ENCODE assay signal across 19 cellular contexts in genomic region chr20:3904224-3904623, GRCh38. TPM values are rescaled to one million over a fixed set of nuclear protein-coding genes. Genes with fewer than 3 reads are reported as not detected.
DNase-seq lines count a peak whose midpoint lies in the region; ATAC-seq, FAIRE-seq and TF ChIP-seq lines count a peak whose summit lies in the region.
"Had no signal": no experiment of that assay in that cellular context is flagged by ENCODE, and none has a peak within 500 bp of the region (broad histone marks: within the 10 kb centered on the region; RNA-seq: fewer than 3 reads in every experiment).

No MANE protein-coding gene starts in this region.

- TF ChIP-seq CTCF in IMR-90 (conservative IDR thresholded peaks at IDR 0.05; ENCODE audit: low read depth, low read length) (no peak), K562 (IDR thresholded peaks at IDR 0.05 in 2 of 3, conservative IDR thresholded peaks at IDR 0.05 in 1 of 3; ENCODE audit: insufficient read depth in 2 of 3, low read depth in 1 of 3, low read length in 3 of 3) (no peak), right atrium auricular region (IDR thresholded peaks at IDR 0.05) (no peak), pancreas (IDR thresholded peaks at IDR 0.05) (no peak)

- H4K91ac ChIP-seq in IMR-90 (ENCODE audit: insufficient read depth, low read depth, low read length) = no peak overlapping the region

- TF ChIP-seq RAD21 in IMR-90 (IDR thresholded peaks at IDR 0.05; ENCODE audit: low read length) = no peak
- no peak for TF ChIP-seq RAD21 in K562 (CRISPR knock-in tag; conservative IDR thresholded peaks at IDR 0.05 in 1 of 2, IDR thresholded peaks at IDR 0.05 in 1 of 2)

- no peak overlapping the region for H2AFZ ChIP-seq in IMR-90 (replicated peaks; ENCODE audit: low read length, poor library complexity)
- H2AFZ ChIP-seq in K562 (ENCODE audit: low read depth, low read length) = no peak overlapping the region

- H3K9ac ChIP-seq in IMR-90 (ENCODE audit: low read depth, low read length) (no peak overlapping the region), K562 (ENCODE audit: insufficient read depth in 1 of 2, low read depth in 2 of 2, low read length in 2 of 2) (no peak overlapping the region)

- H3K4me1 Mint-ChIP-seq in activated naive CD4-positive, alpha-beta T cell treated with anti-CD3 and anti-CD28 coated beads for 36 hours (ENCODE audit: low read depth) = peaks cover 79% of the 10 kb centered on the region
- peaks cover 73% of the 10 kb centered on the region for H3K4me1 Mint-ChIP-seq in activated naive CD4-positive, alpha-beta T cell treated with anti-CD3 and anti-CD28 coated beads, Interleukin-2, amount 10 ng/mL, durations not matched to agents 7 days and 5 days
- peaks cover 78% of the 10 kb centered on the region for H3K4me1 Mint-ChIP-seq in activated CD4-positive, alpha-beta T cell treated with anti-CD3 and anti-CD28 coated beads for 36 hours

- H3K4me3 Mint-ChIP-seq in activated naive CD4-positive, alpha-beta T cell treated with anti-CD3 and anti-CD28 coated beads for 36 hours = no peak overlapping the region
- no peak overlapping the region for H3K4me3 Mint-ChIP-seq in activated naive CD4-positive, alpha-beta T cell treated with anti-CD3 and anti-CD28 coated beads, Interleukin-2, amount 10 ng/mL, durations not matched to agents 7 days and 5 days
- no peak overlapping the region for H3K4me3 Mint-ChIP-seq in activated CD4-positive, alpha-beta T cell treated with anti-CD3 and anti-CD28 coated beads for 36 hours

- H3K36me3 ChIP-seq in IMR-90 (ENCODE audit: control insufficient read depth, insufficient read depth, low read length) (peaks cover 10% of the 10 kb centered on the region), K562 (ENCODE audit: control insufficient read depth, insufficient read depth, low read length) (peaks cover 33% of the 10 kb centered on the region), right atrium auricular region (peaks cover 15% of the 10 kb centered on the region), pancreas (peaks cover 0 to 8% (median 0%) of the 10 kb centered on the region in 3 donors)

- 92% methylated on average over 2 of the region's 2 CpGs; no CpG with 5 or more reads in 1 of the 2 experiments for WGBS in IMR-90 (ENCODE audit: extremely low coverage in 2 of 2, insufficient read length in 1 of 2), 2 experiments
- 81% methylated on average over 2 of the region's 2 CpGs for WGBS in K562 (ENCODE audit: insufficient coverage, low coverage, missing lambda C conversion rate)
- 45 to 46% methylated on average over 2 of the region's 2 CpGs for WGBS in pancreas, 2 donors

- H3K79me1 ChIP-seq in IMR-90 (ENCODE audit: low read depth in 1 of 2, low read length in 2 of 2) = peaks cover 8 to 48% of the 10 kb centered on the region in 2 experiments; a peak in 3 of 4 replicates

- H3K27me3 ChIP-seq in IMR-90 (ENCODE audit: control insufficient read depth, insufficient read depth, low read length) (no peaks in the 10 kb centered on the region), K562 (ENCODE audit: control insufficient read depth in 2 of 2, insufficient read depth in 2 of 2, low read length in 2 of 2) (no peaks in the 10 kb centered on the region), right atrium auricular region (no peaks in the 10 kb centered on the region), pancreas (no peaks in the 10 kb centered on the region)

- peaks cover 96% of the 10 kb centered on the region for H3K79me2 ChIP-seq in K562 (ENCODE audit: control insufficient read depth, insufficient read depth, low read length)

- no peak overlapping the region for H3K23ac ChIP-seq in IMR-90 (ENCODE audit: low read depth, low read length)

- FAIRE-seq in K562 (lab: Jason Lieb, UNC) = no peak
- FAIRE-seq in pancreas (lab: Jason Lieb, UNC) = no peak
- FAIRE-seq: A549, GM12892, RCC 7860 had no signal

- H3K14ac ChIP-seq in IMR-90 (replicated peaks; ENCODE audit: low read depth, low read length) = no peak overlapping the region

- H4K8ac ChIP-seq in IMR-90 (ENCODE audit: low read depth in 2 of 2, low read length in 2 of 2) = no peak overlapping the region

- H4K20me1 ChIP-seq in IMR-90 (ENCODE audit: insufficient read depth, low read length) (peaks cover 99% of the 10 kb centered on the region), K562 (replicated peaks; ENCODE audit: control insufficient read depth, insufficient read depth, low read length) (peaks cover 21% of the 10 kb centered on the region)

- BruUV-seq in IMR-90 (replicated peaks; lab: Mats Ljungman, UMichigan) (no TSS peak), K562 (replicated peaks; lab: Mats Ljungman, UMichigan) (no TSS peak)

- in situ Hi-C loops in IMR-90 (cut with MboI; ENCODE audit: low sequenced_read_pairs) (no loop called here), K562 (cut with MboI) (no loop called here)

- H3K9me1 ChIP-seq in IMR-90 (ENCODE audit: insufficient read depth, low read length) (peaks cover 16% of the 10 kb centered on the region), K562 (ENCODE audit: control insufficient read depth, insufficient read depth, low read length) (no peaks in the 10 kb centered on the region)

- no peaks in the 10 kb centered on the region for H3K27me3 Mint-ChIP-seq in activated naive CD4-positive, alpha-beta T cell treated with anti-CD3 and anti-CD28 coated beads for 36 hours (ENCODE audit: low read depth)
- no peaks in the 10 kb centered on the region for H3K27me3 Mint-ChIP-seq in activated naive CD4-positive, alpha-beta T cell treated with anti-CD3 and anti-CD28 coated beads, Interleukin-2, amount 10 ng/mL, durations not matched to agents 7 days and 5 days
- H3K27me3 Mint-ChIP-seq in activated CD4-positive, alpha-beta T cell treated with anti-CD3 and anti-CD28 coated beads for 36 hours = no peaks in the 10 kb centered on the region

- no peak overlapping the region for H2AK5ac ChIP-seq in IMR-90 (ENCODE audit: low read depth, low read length)

- H3K36me3 Mint-ChIP-seq in activated naive CD4-positive, alpha-beta T cell treated with anti-CD3 and anti-CD28 coated beads for 36 hours (ENCODE audit: low read depth) = peaks cover 23% of the 10 kb centered on the region
- peaks cover 32% of the 10 kb centered on the region for H3K36me3 Mint-ChIP-seq in activated naive CD4-positive, alpha-beta T cell treated with anti-CD3 and anti-CD28 coated beads, Interleukin-2, amount 10 ng/mL, durations not matched to agents 7 days and 5 days
- peaks cover 30% of the 10 kb centered on the region for H3K36me3 Mint-ChIP-seq in activated CD4-positive, alpha-beta T cell treated with anti-CD3 and anti-CD28 coated beads for 36 hours (ENCODE audit: low read depth)

- H3K27ac ChIP-seq in IMR-90 (ENCODE audit: insufficient read depth, low read length) (peak overlapping the region; percentile 3; the same call in 1 of the 2 replicates), K562 (ENCODE audit: extremely low read depth, low read depth, low read length) (no peak overlapping the region), right atrium auricular region (no peak overlapping the region), pancreas (no peak overlapping the region)
- H3K27ac ChIP-seq: A549 had no signal

- peak overlapping the region; percentile 21 for H2BK5ac ChIP-seq in IMR-90 (ENCODE audit: low read depth, low read length, poor library complexity, severe bottlenecking)

- CTCF ChIA-PET in activated naive CD4-positive, alpha-beta T cell treated with anti-CD3 and anti-CD28 coated beads for 36 hours (lab: Charles Lee) = no interaction called here
- CTCF ChIA-PET in activated naive CD4-positive, alpha-beta T cell treated with anti-CD3 and anti-CD28 coated beads, Interleukin-2, amount 10 ng/mL, durations not matched to agents 7 days and 5 days (lab: Charles Lee) = no interaction called here
- CTCF ChIA-PET in IMR-90 (lab: Yijun Ruan, JAX) = no interaction called here
- CTCF ChIA-PET in K562 (lab: Yijun Ruan, JAX; ENCODE audit: low intra/inter-chr PET ratio) = no interaction called here
- CTCF ChIA-PET in activated CD4-positive, alpha-beta T cell treated with anti-CD3 and anti-CD28 coated beads for 36 hours (lab: Charles Lee) = no interaction called here

- H3K4ac ChIP-seq in IMR-90 (ENCODE audit: low read depth, low read length) = no peak overlapping the region

- H3K4me2 ChIP-seq in IMR-90 (ENCODE audit: low read depth, low read length) (no peak overlapping the region), K562 (ENCODE audit: insufficient read depth, low read length) (no peak overlapping the region)
- H3K4me2 ChIP-seq: A549 had no signal

- H3K27ac Mint-ChIP-seq in activated naive CD4-positive, alpha-beta T cell treated with anti-CD3 and anti-CD28 coated beads for 36 hours = peak overlapping the region; percentile 66
- no peak overlapping the region for H3K27ac Mint-ChIP-seq in activated naive CD4-positive, alpha-beta T cell treated with anti-CD3 and anti-CD28 coated beads, Interleukin-2, amount 10 ng/mL, durations not matched to agents 7 days and 5 days
- H3K27ac Mint-ChIP-seq in activated CD4-positive, alpha-beta T cell treated with anti-CD3 and anti-CD28 coated beads for 36 hours = no peak overlapping the region

- H3K4me3 ChIP-seq in IMR-90 (ENCODE audit: insufficient read depth, low read depth, low read length) (no peak overlapping the region), K562 (no peak overlapping the region), right atrium auricular region (no peak overlapping the region), pancreas (no peak overlapping the region)
- H3K4me3 ChIP-seq: A549 had no signal

- no peak for TF ChIP-seq EP300 in K562 (IDR thresholded peaks at IDR 0.05; ENCODE audit: low read length)

- H3K18ac ChIP-seq in IMR-90 (ENCODE audit: low read depth, low read length) = no peak overlapping the region

- H3K9me3 ChIP-seq in IMR-90 (ENCODE audit: control insufficient read depth, insufficient read depth, low read length) = no peaks in the 10 kb centered on the region
- no peaks in the 10 kb centered on the region for H3K9me3 ChIP-seq in K562 (replicated peaks; ENCODE audit: control insufficient read depth, insufficient read depth, low read depth, low read length)
- H3K9me3 ChIP-seq in right atrium auricular region = no peaks in the 10 kb centered on the region
- H3K9me3 ChIP-seq in pancreas = no peaks in the 10 kb centered on the region
- H3K9me3 ChIP-seq: A549 had no signal

- no peaks in the 10 kb centered on the region for H3K9me3 Mint-ChIP-seq in activated naive CD4-positive, alpha-beta T cell treated with anti-CD3 and anti-CD28 coated beads for 36 hours
- H3K9me3 Mint-ChIP-seq in activated naive CD4-positive, alpha-beta T cell treated with anti-CD3 and anti-CD28 coated beads, Interleukin-2, amount 10 ng/mL, durations not matched to agents 7 days and 5 days = no peaks in the 10 kb centered on the region
- H3K9me3 Mint-ChIP-seq in activated CD4-positive, alpha-beta T cell treated with anti-CD3 and anti-CD28 coated beads for 36 hours (ENCODE audit: low read depth) = no peaks in the 10 kb centered on the region
- H3K9me3 Mint-ChIP-seq: CD8-positive, alpha-beta memory T cell had no signal

- H2AK9ac ChIP-seq in IMR-90 (replicated peaks; ENCODE audit: low read depth, low read length, poor library complexity) = no peak overlapping the region

- POLR2A ChIA-PET in IMR-90 (lab: Charles Lee; ENCODE audit: unreplicated experiment) (no interaction called here), K562 (lab: Yijun Ruan, JAX) (no interaction called here)
- POLR2A ChIA-PET in activated CD4-positive, alpha-beta T cell treated with anti-CD3 and anti-CD28 coated beads for 36 hours (lab: Charles Lee) = no interaction called here

- no peak overlapping the region for H2BK20ac ChIP-seq in IMR-90 (ENCODE audit: low read depth, low read length)

- H2BK120ac ChIP-seq in IMR-90 (ENCODE audit: low read depth, low read length) = no peak overlapping the region

- H3K56ac ChIP-seq in IMR-90 (ENCODE audit: extremely low read depth, insufficient read depth, low read length) = no peak overlapping the region

- DNase-seq in activated naive CD4-positive, alpha-beta T cell treated with anti-CD3 and anti-CD28 coated beads for 36 hours = no peak
- no peak for DNase-seq in activated naive CD4-positive, alpha-beta T cell treated with anti-CD3 and anti-CD28 coated beads, Interleukin-2, amount 10 ng/mL, durations not matched to agents 7 days and 5 days
- DNase-seq in IMR-90 (no peak), K562 (ENCODE audit: extremely low read depth in 1 of 4, low spot score in 3 of 4) (no peak), posterior vena cava (ENCODE audit: low spot score) (peak; percentile 24), right atrium auricular region (ENCODE audit: low spot score) (no peak), pancreas (no peak)
- no peak for DNase-seq in activated CD4-positive, alpha-beta T cell treated with anti-CD3 and anti-CD28 coated beads for 36 hours
- DNase-seq: CD8-positive, alpha-beta memory T cell; DND-41; GDM1; HCEC 1CT; MV-4-11; NCI-H1417 treated with DMSO at 0.1 percent for 48 hours; NCI-H2029 treated with DMSO at 0.1 percent for 48 hours; NCI-H510A had no signal

- TF ChIP-seq POLR2A in IMR-90 (IDR thresholded peaks at IDR 0.05; ENCODE audit: low read depth, low read length) = no peak
- no peak for TF ChIP-seq POLR2A in K562 (conservative IDR thresholded peaks at IDR 0.05)

- no peak overlapping the region for H2BK15ac ChIP-seq in IMR-90 (ENCODE audit: low read depth, low read length)

- no peak for ATAC-seq in IMR-90 (ENCODE audit: low read depth)
- no peak for ATAC-seq in K562
- ATAC-seq in activated CD4-positive, alpha-beta T cell treated with anti-CD3 and anti-CD28 coated beads for 36 hours = no peak
- no peak for ATAC-seq in pancreas

- no peak overlapping the region for H4K5ac ChIP-seq in IMR-90 (ENCODE audit: low read depth, low read length)

- dilution Hi-C loops in IMR-90 (cut with HindIII; ENCODE audit: low sequenced_read_pairs, unreplicated experiment) = no loop called here

- intact Hi-C loops in activated naive CD4-positive, alpha-beta T cell treated with anti-CD3 and anti-CD28 coated beads for 36 hours (cut with micrococcal nuclease) = no loop called here
- intact Hi-C loops in IMR-90 (cut with micrococcal nuclease) (no loop called here), K562 (cut with micrococcal nuclease) (no loop called here), posterior vena cava (cut with DNase I) (no loop called here), pancreas (cut with DNase I) (no loop called here)
- intact Hi-C loops in activated CD4-positive, alpha-beta T cell treated with anti-CD3 and anti-CD28 coated beads for 36 hours (cut with DNase I, micrococcal nuclease) = no loop called here

- peaks cover 12% of the 10 kb centered on the region for H3K4me1 ChIP-seq in IMR-90 (ENCODE audit: control insufficient read depth, insufficient read depth, low read length)
- H3K4me1 ChIP-seq in K562 (replicated peaks in 1 of 2; ENCODE audit: control insufficient read depth in 2 of 2, insufficient read depth in 2 of 2, low read length in 2 of 2) = peaks cover 2 to 9% of the 10 kb centered on the region in 2 experiments; a peak in 3 of 5 replicates
- peaks cover 0 to 62% of the 10 kb centered on the region in 2 donors for H3K4me1 ChIP-seq in right atrium auricular region
- H3K4me1 ChIP-seq in pancreas = peaks cover 0 to 3% (median 3%) of the 10 kb centered on the region in 3 donors

RNA-seq across cellular contexts. Expression of gene PANK2, which starts 15.0 kb away (rescaled TPM):
- 10 to 100 TPM; 39.8 to 44.7 TPM for total RNA-seq in activated naive CD4-positive, alpha-beta T cell treated with anti-CD3 and anti-CD28 coated beads for 36 hours
- total RNA-seq in IMR-90 (2012; rRNA removed) (28.1 and 47.8 TPM in 2 replicates), K562 (2014; rRNA removed) (28.0 and 31.3 TPM in 2 replicates), K562 (2014; rRNA removed; fragmentation: Illumina TruSeq; extraction: Trizol) (43.5 and 50.4 TPM in 2 replicates), K562 (2015; rRNA removed; fragmentation: Illumina TruSeq; extraction: Trizol) (31.6 and 36.1 TPM in 2 replicates), K562 (2021) (29.2 and 34.2 TPM in 2 replicates), posterior vena cava (10 to 100 TPM; 27.0 to 31.5 TPM), right atrium auricular region (10 to 100 TPM; 15.5 to 19.5 TPM), pancreas (10 to 100 TPM; 10.1 to 18.0 (median 12.5) TPM)
- polyA plus RNA-seq in IMR-90 (2012; rRNA removed) (15.8 and 17.7 TPM in 2 replicates), K562 (2011; rRNA removed) (39.0 and 39.3 TPM in 2 replicates), K562 (2014; fragmentation: Illumina TruSeq; extraction: Trizol) (28.5 and 31.4 TPM in 2 replicates), K562 (2014; fragmentation: Nextera tagmentation; extraction: Ambion mirVana) (10 to 100 TPM; 14.9 to 16.3 TPM), K562 (2014; rRNA removed) (25.3 and 29.4 TPM in 2 replicates), pancreas (10 to 100 TPM; 14.6 to 23.4 TPM)
- polyA plus RNA-seq in IMR-90 (2012; cell fraction: cytosol; rRNA removed) = 7.9 and 8.4 TPM in 2 replicates
- 29.3 and 35.5 TPM in 2 replicates for polyA plus RNA-seq in IMR-90 (2012; cell fraction: nucleus; rRNA removed; ENCODE audit: low replicate concordance)
- 46.6 and 73.9 TPM in 2 replicates for total RNA-seq in K562 (2011; cell fraction: chromatin; rRNA removed; ENCODE audit: low replicate concordance)
- total RNA-seq in K562 (2011; cell fraction: nucleolus; rRNA removed) = 27.2 and 30.0 TPM in 2 replicates
- 35.8 and 46.8 TPM in 2 replicates for total RNA-seq in K562 (2011; cell fraction: nucleoplasm; rRNA removed)
- 7.9 and 27.3 TPM in 2 replicates for polyA plus RNA-seq in K562 (2011; cell fraction: cytosol; rRNA removed)
- 15.7 and 35.1 TPM in 2 replicates for polyA plus RNA-seq in K562 (2011; cell fraction: nucleus; rRNA removed)
- 22.7 and 40.6 TPM in 2 replicates for polyA plus RNA-seq in K562 (2012)
- 49.1 and 76.6 TPM in 2 replicates for polyA minus RNA-seq in K562 (2011; rRNA and poly(A)+ RNA removed)
- 11.5 and 22.7 TPM in 2 replicates for polyA minus RNA-seq in K562 (2011; cell fraction: cytosol; rRNA and poly(A)+ RNA removed)
- polyA minus RNA-seq in K562 (2011; cell fraction: nucleus; rRNA and poly(A)+ RNA removed) = 20.1 and 42.4 TPM in 2 replicates
- total RNA-seq in activated CD4-positive, alpha-beta T cell treated with anti-CD3 and anti-CD28 coated beads for 36 hours = 10 to 100 TPM; 37.2 to 50.2 TPM

RNA-seq across cellular contexts. Expression of gene MAVS, which starts 57.6 kb away (rescaled TPM):
- 10 to 100 TPM; 14.8 to 16.0 TPM for total RNA-seq in activated naive CD4-positive, alpha-beta T cell treated with anti-CD3 and anti-CD28 coated beads for 36 hours
- total RNA-seq in IMR-90 (2012; rRNA removed) = 10.3 and 10.4 TPM in 2 replicates
- 15.5 and 15.6 TPM in 2 replicates for polyA plus RNA-seq in IMR-90 (2012; rRNA removed)
- 6.2 and 8.4 TPM in 2 replicates for polyA plus RNA-seq in IMR-90 (2012; cell fraction: cytosol; rRNA removed)
- 28.7 and 31.3 TPM in 2 replicates for polyA plus RNA-seq in IMR-90 (2012; cell fraction: nucleus; rRNA removed; ENCODE audit: low replicate concordance)
- 23.5 and 38.9 TPM in 2 replicates for total RNA-seq in K562 (2011; cell fraction: chromatin; rRNA removed; ENCODE audit: low replicate concordance)
- 20.9 and 22.8 TPM in 2 replicates for total RNA-seq in K562 (2011; cell fraction: nucleolus; rRNA removed)
- 25.7 and 37.2 TPM in 2 replicates for total RNA-seq in K562 (2011; cell fraction: nucleoplasm; rRNA removed)
- 9.4 and 14.0 TPM in 2 replicates for total RNA-seq in K562 (2014; rRNA removed)
- 9.0 and 9.5 TPM in 2 replicates for total RNA-seq in K562 (2014; rRNA removed; fragmentation: Illumina TruSeq; extraction: Trizol)
- total RNA-seq in K562 (2015; rRNA removed; fragmentation: Illumina TruSeq; extraction: Trizol) = 11.9 and 12.3 TPM in 2 replicates
- total RNA-seq in K562 (2021) = 19.2 and 22.0 TPM in 2 replicates
- 11.3 and 17.5 TPM in 2 replicates for polyA plus RNA-seq in K562 (2011; rRNA removed)
- polyA plus RNA-seq in K562 (2011; cell fraction: cytosol; rRNA removed) = 10.9 and 13.6 TPM in 2 replicates
- 21.7 and 22.6 TPM in 2 replicates for polyA plus RNA-seq in K562 (2011; cell fraction: nucleus; rRNA removed)
- 12.3 and 15.3 TPM in 2 replicates for polyA plus RNA-seq in K562 (2012)
- 14.3 and 14.5 TPM in 2 replicates for polyA plus RNA-seq in K562 (2014; fragmentation: Illumina TruSeq; extraction: Trizol)
- 1 to 10 TPM; 1.6 to 1.8 TPM for polyA plus RNA-seq in K562 (2014; fragmentation: Nextera tagmentation; extraction: Ambion mirVana)
- polyA plus RNA-seq in K562 (2014; rRNA removed) = 12.2 and 13.0 TPM in 2 replicates
- polyA minus RNA-seq in K562 (2011; rRNA and poly(A)+ RNA removed) = 18.5 and 20.4 TPM in 2 replicates
- polyA minus RNA-seq in K562 (2011; cell fraction: cytosol; rRNA and poly(A)+ RNA removed) = 13.2 and 15.6 TPM in 2 replicates
- polyA minus RNA-seq in K562 (2011; cell fraction: nucleus; rRNA and poly(A)+ RNA removed) = 6.6 and 11.2 TPM in 2 replicates
- 10 to 100 TPM; 26.2 to 27.1 TPM for total RNA-seq in posterior vena cava
- total RNA-seq in activated CD4-positive, alpha-beta T cell treated with anti-CD3 and anti-CD28 coated beads for 36 hours = 10 to 100 TPM; 23.2 to 25.9 TPM
- 10 to 100 TPM; 27.5 to 29.7 TPM for total RNA-seq in right atrium auricular region
- total RNA-seq in pancreas = 10 to 100 TPM; 17.2 to 25.1 (median 21.6) TPM
- 10 to 100 TPM in 1 of 2 donors, 1 to 10 TPM in 1; 9.5 to 20.5 TPM for polyA plus RNA-seq in pancreas
